ENCODE assay signal across 9 cellular contexts in the genomic region with DNA sequence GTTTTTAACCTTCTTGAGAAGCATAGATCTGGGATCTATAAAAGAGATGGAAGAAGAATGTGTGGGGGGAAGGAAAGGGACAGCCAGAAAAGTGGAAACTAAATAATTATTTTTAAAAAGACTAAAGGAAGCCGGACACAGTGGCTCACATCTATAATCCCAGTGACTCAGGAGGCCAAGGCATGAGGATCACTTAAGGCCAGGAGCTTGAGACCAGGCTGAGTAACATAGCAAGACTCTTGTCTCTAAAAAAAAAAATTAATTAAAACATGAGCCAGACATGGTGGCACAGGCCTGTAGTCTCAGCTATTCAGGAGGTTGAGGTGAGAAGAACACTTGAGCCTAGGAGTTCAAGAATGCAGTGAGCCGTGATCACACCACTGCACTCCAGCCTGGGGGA.
"Had no signal": no experiment of that assay in that cellular context is flagged by ENCODE, and none has a peak within 500 bp of the region (broad histone marks: within the 10 kb centered on the region; RNA-seq: fewer than 3 reads in every experiment).

No MANE protein-coding gene starts in this region.

- H3K9me3 ChIP-seq: lower lobe of right lung had no signal

- H3K4me1 Mint-ChIP-seq: naive thymus-derived CD4-positive, alpha-beta T cell had no signal

- H3K27ac Mint-ChIP-seq: activated naive CD8-positive, alpha-beta T cell; naive thymus-derived CD4-positive, alpha-beta T cell had no signal

- H3K27me3 Mint-ChIP-seq: activated naive CD8-positive, alpha-beta T cell had no signal

- H3K36me3 ChIP-seq: lower lobe of right lung had no signal

- H3K4me3 Mint-ChIP-seq: activated naive CD8-positive, alpha-beta T cell; naive thymus-derived CD4-positive, alpha-beta T cell had no signal

- H3K4me3 ChIP-seq: lower lobe of right lung, skin epidermis had no signal

- DNase-seq: activated effector memory CD4-positive, alpha-beta T cell treated with Interleukin-2 at 50 U/mL for 16 hours; activated T-cell treated with anti-CD3 and anti-CD28 coated beads, Interleukin-2, amount 50 U/mL, for 1 hour; anterior cingulate cortex; hypothalamus; left cardiac atrium; lower lobe of right lung; naive thymus-derived CD4-positive, alpha-beta T cell had no signal

- ATAC-seq: left cardiac atrium; lower lobe of right lung; naive thymus-derived CD4-positive, alpha-beta T cell had no signal

- H3K27ac ChIP-seq: lower lobe of right lung had no signal

- H3K36me3 Mint-ChIP-seq: activated naive CD8-positive, alpha-beta T cell; naive thymus-derived CD4-positive, alpha-beta T cell had no signal

- H3K4me1 ChIP-seq: lower lobe of right lung had no signal
